6 cellular contexts compared by ENCODE assay signal in genomic region chr11:829116-829945, GRCh38. TPM values are rescaled to one million over a fixed set of nuclear protein-coding genes. Genes with fewer than 3 reads are reported as not detected.
A peak's percentile ranks its signal among the peaks of the same experiment; 100 is the strongest.
DNase-seq lines count a peak whose midpoint lies in the region; ATAC-seq and TF ChIP-seq lines count a peak whose summit lies in the region.

No MANE protein-coding gene starts in this region.

- H3K9me3 ChIP-seq in transverse colon: no peaks in the 10 kb centered on the region

- no peak for TF ChIP-seq POLR2A in transverse colon (IDR thresholded peaks at IDR 0.05)

- no peak for TF ChIP-seq CTCF in transverse colon (IDR thresholded peaks at IDR 0.05)

- intact Hi-C loops in left ventricle myocardium superior (cut with micrococcal nuclease) (no loop called here), transverse colon (cut with DNase I; ENCODE audit: low total_unique reads) (no loop called here)

- TF ChIP-seq EP300 in transverse colon (IDR thresholded peaks at IDR 0.05; ENCODE audit: low read depth): no peak

- WGBS in transverse colon (ENCODE audit: low coverage in 1 of 2), 2 donors: 50% methylated on average over 37 of the region's 46 CpGs; no CpG with 5 or more reads in 1 of the 2 donors

- ATAC-seq in left ventricle myocardium superior: peak; percentile 6
- no peak for ATAC-seq in HG03045 (IDR thresholded peaks at IDR 0.05; ENCODE audit: unreplicated experiment)

- H3K36me3 Mint-ChIP-seq in T-helper 2 cell treated with Interferon-gamma antibody and Interleukin-4, amounts not matched to agents 5 μg/mL and 100 μg/mL, for 36 hours (ENCODE audit: low read depth): peaks cover 9% of the 10 kb centered on the region

- H3K27ac Mint-ChIP-seq in T-helper 2 cell treated with Interferon-gamma antibody and Interleukin-4, amounts not matched to agents 5 μg/mL and 100 μg/mL, for 36 hours: no peak overlapping the region

- H3K36me3 ChIP-seq in transverse colon: peaks cover 0 to 9% (median 0%) of the 10 kb centered on the region in 4 donors

- peaks cover 40 to 88% (median 80%) of the 10 kb centered on the region in 4 donors for H3K4me1 ChIP-seq in transverse colon

- H3K4me3 ChIP-seq in transverse colon: peak overlapping the region in 2 of 4 donors; percentile 33 to 43

- in situ Hi-C loops in transverse colon (cut with MboI; ENCODE audit: low pct_ligation_motif_present in 1 of 4, low pct_unique_long_range_greater_than_20kb in 1 of 4, low sequenced_read_pairs in 3 of 4): no loop called here

- H3K27ac ChIP-seq in transverse colon: peak overlapping the region; percentile 91 to 95 (median 94)

- peaks cover 14% of the 10 kb centered on the region for H3K4me1 Mint-ChIP-seq in T-helper 2 cell treated with Interferon-gamma antibody and Interleukin-4, amounts not matched to agents 5 μg/mL and 100 μg/mL, for 36 hours (ENCODE audit: low read depth)

- no peak for DNase-seq in T-helper 2 cell treated with Interferon-gamma antibody and Interleukin-4, amounts not matched to agents 5 μg/mL and 100 μg/mL, for 36 hours (ENCODE audit: low spot score)
- DNase-seq in T-helper 2 cell: no peak
- DNase-seq in left ventricle myocardium superior: peak; percentile 76
- DNase-seq in transverse colon: peak; percentile 58
- DNase-seq in hippocampal formation (lab: John Stamatoyannopoulos, UW): no peak

- H3K27me3 Mint-ChIP-seq in T-helper 2 cell treated with Interferon-gamma antibody and Interleukin-4, amounts not matched to agents 5 μg/mL and 100 μg/mL, for 36 hours (ENCODE audit: low read depth): peaks cover 37% of the 10 kb centered on the region

- peak overlapping the region; percentile 36 for H3K4me3 Mint-ChIP-seq in T-helper 2 cell treated with Interferon-gamma antibody and Interleukin-4, amounts not matched to agents 5 μg/mL and 100 μg/mL, for 36 hours

- H3K9me3 Mint-ChIP-seq in T-helper 2 cell treated with Interferon-gamma antibody and Interleukin-4, amounts not matched to agents 5 μg/mL and 100 μg/mL, for 36 hours: no peaks in the 10 kb centered on the region

- peaks cover 70% of the 10 kb centered on the region for H3K27me3 ChIP-seq in transverse colon

RNA-seq across cellular contexts. Expression of gene CRACR2B, which starts 1.6 kb away (rescaled TPM):
- total RNA-seq in left ventricle myocardium superior: 31.0 TPM
- total RNA-seq in transverse colon: 100 to 1,000 TPM in 3 of 4 donors, 10 to 100 TPM in 1; 82.7 to 373 (median 210) TPM

RNA-seq across cellular contexts. Expression of gene CD151, which starts 3.4 kb away (rescaled TPM):
- 401 TPM for total RNA-seq in left ventricle myocardium superior
- 100 to 1,000 TPM; 252 to 650 (median 429) TPM for total RNA-seq in transverse colon

RNA-seq across cellular contexts. Expression of gene PNPLA2, which starts 10.6 kb away (rescaled TPM):
- total RNA-seq in left ventricle myocardium superior (321 TPM), transverse colon (100 to 1,000 TPM in 3 of 4 donors, 10 to 100 TPM in 1; 61.7 to 821 (median 134) TPM)

RNA-seq across cellular contexts. Expression of gene POLR2L, which starts 13.0 kb away (rescaled TPM):
- total RNA-seq in left ventricle myocardium superior (266 TPM), transverse colon (10 to 100 TPM in 3 of 4 donors, 1 to 10 TPM in 1; 9.7 to 66.6 (median 32.7) TPM)

RNA-seq across cellular contexts. Expression of gene TSPAN4, which starts 13.3 kb away (rescaled TPM):
- total RNA-seq in left ventricle myocardium superior (40.5 TPM), transverse colon (10 to 100 TPM; 25.1 to 75.0 (median 32.4) TPM)

Comparison
In these comparisons a context has a peak if more than half of its experiments do, and no peak if none do; other contexts are left out.
1. DNase-seq: peak in left ventricle myocardium superior (single experiment) and transverse colon (single experiment); none in T-helper 2 cell treated with Interferon-gamma antibody and Interleukin-4, amounts not matched to agents 5 μg/mL and 100 μg/mL, for 36 hours (single experiment), T-helper 2 cell (0 of 5) and hippocampal formation (0 of 2).